8 cellular contexts compared by ENCODE assay signal in genomic region chr1:112718691-112719418, GRCh38.
DNase-seq lines count a peak whose midpoint lies in the region; ATAC-seq lines count a peak whose summit lies in the region.

No MANE protein-coding gene starts in this region.

- DNase-seq in AML-193 (lab: John Stamatoyannopoulos, UW): peak; percentile 45 to 66
- DNase-seq in HAP-1 (ENCODE audit: low spot score in 2 of 2): peak; percentile 63 to 89
- peak; percentile 46 for DNase-seq in NCI-H774 (lab: John Stamatoyannopoulos, UW)
- peak; percentile 29 to 66 for DNase-seq in activated CD8-positive, alpha-beta memory T cell treated with anti-CD3 and anti-CD28 coated beads for 1 hour (ENCODE audit: extremely low read depth in 1 of 2, low read depth in 1 of 2)
- DNase-seq in effector memory CD8-positive, alpha-beta T cell: peak; percentile 67 to 72 (median 68)
- peak; percentile 79 for DNase-seq in midbrain (lab: John Stamatoyannopoulos, UW)
- peak; percentile 66 to 70 for DNase-seq in stimulated activated CD8-positive, alpha-beta memory T cell treated with anti-CD3 and anti-CD28 coated beads, Interleukin-15, amount 100 ng/mL, for 48 hours (ENCODE audit: low read depth in 2 of 2)
- no peak for DNase-seq in cortex of kidney (lab: John Stamatoyannopoulos, UW)

- no peaks in the 10 kb centered on the region for H3K9me3 Mint-ChIP-seq in effector memory CD8-positive, alpha-beta T cell

- H3K4me3 ChIP-seq in HAP-1: no peak overlapping the region

- H3K27me3 ChIP-seq in HAP-1 (ENCODE audit: low read depth): peaks cover 26% of the 10 kb centered on the region

- peaks cover 34 to 52% of the 10 kb centered on the region in 2 donors for H3K27me3 Mint-ChIP-seq in effector memory CD8-positive, alpha-beta T cell

- H3K9me3 ChIP-seq in HAP-1: no peaks in the 10 kb centered on the region

- in situ Hi-C loops in HAP-1 (cut with MboI; ENCODE audit: low sequenced_read_pairs): loop anchor here (5.0 to 10.0 kb wide), 3 partner anchors 88 to 356 kb away; partner anchors contain the start of gene LRIG2

- peaks cover 22 to 30% of the 10 kb centered on the region in 2 donors for H3K4me1 Mint-ChIP-seq in effector memory CD8-positive, alpha-beta T cell (ENCODE audit: low read depth in 2 of 2)

- no peak overlapping the region for H3K27ac Mint-ChIP-seq in effector memory CD8-positive, alpha-beta T cell

- ATAC-seq in effector memory CD8-positive, alpha-beta T cell (replicated peaks): peak; percentile 16

- H3K4me3 Mint-ChIP-seq in effector memory CD8-positive, alpha-beta T cell: peak overlapping the region; percentile 30 to 31

- peaks cover 6% of the 10 kb centered on the region for H3K4me1 ChIP-seq in HAP-1

- H3K36me3 ChIP-seq in HAP-1 (replicated peaks): no peaks in the 10 kb centered on the region

- H3K36me3 Mint-ChIP-seq in effector memory CD8-positive, alpha-beta T cell (ENCODE audit: insufficient read depth): peaks cover 9% of the 10 kb centered on the region
